Comparison of ENCODE assay signal across 8 cellular contexts in the genomic region with DNA sequence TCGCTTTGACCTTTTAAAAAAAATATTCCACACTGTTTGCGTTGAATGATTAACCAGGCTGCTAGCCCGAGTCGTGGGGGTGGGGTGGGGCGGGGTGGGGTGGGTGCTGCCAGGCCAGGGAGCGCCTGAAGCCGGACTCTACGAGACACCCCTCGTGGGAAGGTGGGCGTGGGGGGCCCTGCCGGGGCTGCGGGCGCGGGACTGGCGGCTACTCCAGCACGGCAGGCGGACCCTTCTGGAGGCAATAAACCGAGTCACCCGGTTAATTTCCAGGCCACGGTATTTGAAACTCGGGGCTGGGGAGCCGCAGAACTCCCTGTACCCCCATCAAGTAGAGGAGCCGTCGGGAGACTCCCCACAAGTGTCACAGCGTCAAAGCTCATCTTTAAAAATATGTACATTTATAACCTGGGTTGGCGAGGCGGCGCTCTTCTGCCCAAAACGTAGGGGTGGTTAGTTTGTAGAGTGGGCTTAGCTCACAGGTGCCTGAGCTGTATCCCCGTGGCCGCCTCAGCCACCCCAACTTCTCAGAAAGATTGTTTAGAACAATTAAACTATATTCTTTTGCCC. TPM values are rescaled to one million over a fixed set of nuclear protein-coding genes. Genes with fewer than 3 reads are reported as not detected.
DNase-seq lines count a peak whose midpoint lies in the region; ATAC-seq and TF ChIP-seq lines count a peak whose summit lies in the region.

No MANE protein-coding gene starts in this region.

- no peaks in the 10 kb centered on the region for H3K27me3 ChIP-seq in endocrine pancreas (ENCODE audit: control insufficient read depth, insufficient read depth, low read length)
- no peaks in the 10 kb centered on the region for H3K27me3 ChIP-seq in vagina

- POLR2A ChIA-PET in activated CD4-positive, alpha-beta memory T cell treated with anti-CD3 and anti-CD28 coated beads for 36 hours (lab: Charles Lee) = interaction anchor here (1.3 to 2.3 kb wide), 3 partner anchors 19 to 109 kb away, joined by 3 to 9 read pairs (median 4); no protein-coding TSS in a partner anchor

- H3K27ac Mint-ChIP-seq in activated CD4-positive, alpha-beta memory T cell treated with anti-CD3 and anti-CD28 coated beads for 36 hours = peak overlapping the region; percentile 96
- peak overlapping the region; percentile 88 to 94 for H3K27ac Mint-ChIP-seq in natural killer cell

- peak overlapping the region; percentile 59 for H3K4me3 ChIP-seq in endocrine pancreas (ENCODE audit: control insufficient read depth, insufficient read depth, low read length)
- peak overlapping the region; percentile 93 to 94 for H3K4me3 ChIP-seq in vagina

- no peaks in the 10 kb centered on the region for H3K9me3 Mint-ChIP-seq in activated CD4-positive, alpha-beta memory T cell treated with anti-CD3 and anti-CD28 coated beads for 36 hours
- no peaks in the 10 kb centered on the region for H3K9me3 Mint-ChIP-seq in natural killer cell

- H3K36me3 ChIP-seq in endocrine pancreas (ENCODE audit: control insufficient read depth, insufficient read depth, low read length) = no peaks in the 10 kb centered on the region
- H3K36me3 ChIP-seq in vagina = no peaks in the 10 kb centered on the region

- peaks cover 3% of the 10 kb centered on the region for H3K4me1 ChIP-seq in endocrine pancreas (ENCODE audit: control insufficient read depth, insufficient read depth, low read length)
- H3K4me1 ChIP-seq in vagina = peaks cover 49% of the 10 kb centered on the region

- intact Hi-C loops in activated CD4-positive, alpha-beta memory T cell treated with anti-CD3 and anti-CD28 coated beads for 36 hours (cut with micrococcal nuclease) = loop anchor here (2.0 to 10.0 kb wide), 6 partner anchors 160 to 1645 kb away; a partner anchor contains a TSS
- intact Hi-C loops in natural killer cell (cut with micrococcal nuclease) (loop anchor here (2.0 to 10.0 kb wide), 3 partner anchors 24 to 218 kb away; no protein-coding TSS in a partner anchor), vagina (cut with DNase I) (loop anchor here (5.0 kb wide), 2 partner anchors 275 to 570 kb away; no protein-coding TSS in a partner anchor)

- peaks cover 43% of the 10 kb centered on the region for H3K4me1 Mint-ChIP-seq in activated CD4-positive, alpha-beta memory T cell treated with anti-CD3 and anti-CD28 coated beads for 36 hours (ENCODE audit: low read depth)
- H3K4me1 Mint-ChIP-seq in natural killer cell = peaks cover 46 to 47% of the 10 kb centered on the region in 2 donors

- H3K9me3 ChIP-seq in endocrine pancreas (ENCODE audit: control insufficient read depth, low read length) (no peaks in the 10 kb centered on the region), vagina (no peaks in the 10 kb centered on the region)

- peak; percentile 23 for TF ChIP-seq CTCF in natural killer cell (IDR thresholded peaks at IDR 0.05)
- TF ChIP-seq CTCF in vagina (IDR thresholded peaks at IDR 0.05) = no peak

- H3K27me3 Mint-ChIP-seq in activated CD4-positive, alpha-beta memory T cell treated with anti-CD3 and anti-CD28 coated beads for 36 hours = no peaks in the 10 kb centered on the region
- H3K27me3 Mint-ChIP-seq in natural killer cell (ENCODE audit: low read depth in 2 of 2) = no peaks in the 10 kb centered on the region

- peak overlapping the region; percentile 97 for H3K27ac ChIP-seq in vagina

- no peak for TF ChIP-seq POLR2A in vagina (IDR thresholded peaks at IDR 0.05)

- ATAC-seq in natural killer cell (peak; percentile 24 to 47 (median 38)), HG03025 (IDR thresholded peaks at IDR 0.05; ENCODE audit: low FRiP score, unreplicated experiment) (no peak), HG02588 (IDR thresholded peaks at IDR 0.05; ENCODE audit: unreplicated experiment) (no peak)

- H3K9ac ChIP-seq in endocrine pancreas (ENCODE audit: control insufficient read depth, insufficient read depth, low read length) = peak overlapping the region; percentile 61

- peak overlapping the region; percentile 88 for H3K4me3 Mint-ChIP-seq in activated CD4-positive, alpha-beta memory T cell treated with anti-CD3 and anti-CD28 coated beads for 36 hours
- peak overlapping the region; percentile 95 for H3K4me3 Mint-ChIP-seq in natural killer cell

- CTCF ChIA-PET in activated CD4-positive, alpha-beta memory T cell treated with anti-CD3 and anti-CD28 coated beads for 36 hours (lab: Charles Lee) = interaction anchor here (0.8 to 1.1 kb wide), 2 partner anchors 20 to 1643 kb away, joined by 3 read pairs; no protein-coding TSS in a partner anchor

- in situ Hi-C loops in KBM-7 (cut with MboI; ENCODE audit: low pct_unique_long_range_greater_than_20kb, low sequenced_read_pairs) = no loop called here

- DNase-seq in EH (ENCODE audit: low read depth) (peak; percentile 18), KBM-7 (peak; percentile 62), natural killer cell (peak; percentile 35), vagina (ENCODE audit: extremely low spot score in 2 of 2) (no peak)
- peak; percentile 54 for DNase-seq in activated CD4-positive, alpha-beta memory T cell treated with anti-CD3 and anti-CD28 coated beads for 36 hours

- peaks cover 7% of the 10 kb centered on the region for H3K36me3 Mint-ChIP-seq in activated CD4-positive, alpha-beta memory T cell treated with anti-CD3 and anti-CD28 coated beads for 36 hours
- H3K36me3 Mint-ChIP-seq in natural killer cell = no peaks in the 10 kb centered on the region

RNA-seq across cellular contexts. Expression of a gene that starts 1.2 kb away (rescaled TPM):
- 10 to 100 TPM; 26.6 to 26.9 TPM for total RNA-seq in activated CD4-positive, alpha-beta memory T cell treated with anti-CD3 and anti-CD28 coated beads for 36 hours
- 10 to 100 TPM; 51.9 to 68.0 (median 54.0) TPM for total RNA-seq in natural killer cell
- 18.9 TPM for total RNA-seq in vagina

Comparison
In these comparisons a context has a peak if more than half of its experiments do, and no peak if none do; other contexts are left out.
1. DNase-seq: peak in EH (single experiment), KBM-7 (single experiment), activated CD4-positive, alpha-beta memory T cell treated with anti-CD3 and anti-CD28 coated beads for 36 hours (single experiment) and natural killer cell (single experiment); none in vagina (0 of 2).
2. ATAC-seq: peak in natural killer cell (3 of 3); none in HG03025 (single experiment) and HG02588 (single experiment).